In genomic region chr12:120709976-120710804, GRCh38 we compare ENCODE assay signal across 8 cellular contexts. TPM values are rescaled to one million over a fixed set of nuclear protein-coding genes. Genes with fewer than 3 reads are reported as not detected.
A peak's percentile ranks its signal among the peaks of the same experiment; 100 is the strongest.
DNase-seq lines count a peak whose midpoint lies in the region; ATAC-seq and TF ChIP-seq lines count a peak whose summit lies in the region.

TSS of gene UNC119B (plus strand) at chr12:120710458. CDS start at chr12:120710475, 17 bp downstream.

- peak; percentile 48 for TF ChIP-seq POLR2A in GM18526 (IDR thresholded peaks at IDR 0.05; ENCODE audit: extremely low read depth, insufficient read length)

- H3K4me2 ChIP-seq in OCI-LY1 (ENCODE audit: low read length), result peak within 1 kb of the TSS; percentile 90

- TF ChIP-seq CTCF in OCI-LY1 (IDR thresholded peaks at IDR 0.05; ENCODE audit: low read length), result no peak

- peaks cover 29% of the 10 kb centered on the region for H3K4me1 ChIP-seq in OCI-LY1 (ENCODE audit: insufficient read depth, low read length, severe bottlenecking)

- H3K9me3 ChIP-seq in OCI-LY1 (ENCODE audit: low read length), result no peaks in the 10 kb centered on the region

- H4K20me1 ChIP-seq in OCI-LY1 (ENCODE audit: insufficient read depth, low read length), result no peaks in the 10 kb centered on the region

- H3K9me2 ChIP-seq in OCI-LY1 (ENCODE audit: low read depth, low read length), result no peaks in the 10 kb centered on the region

- peaks cover 3% of the 10 kb centered on the region; the same call in 1 of the 2 replicates for H3F3A ChIP-seq in OCI-LY1 (ENCODE audit: insufficient read depth, low read length)

- DNase-seq in A172 (ENCODE audit: low spot score), result peak; percentile 22
- DNase-seq in activated T-cell treated with anti-CD3 and anti-CD28 coated beads for 24 hours (ENCODE audit: low read depth), result peak; percentile 65
- DNase-seq in epithelial cell of prostate (ENCODE audit: low read depth, low spot score), result no peak
- peak; percentile 53 for DNase-seq in mucosa of gallbladder (ENCODE audit: low spot score)
- peak; percentile 61 for DNase-seq in stimulated activated CD8-positive, alpha-beta memory T cell treated with anti-CD3 and anti-CD28 coated beads, Interleukin-4, amount 100 ng/mL, for 24 hours (ENCODE audit: low read depth)

- no peaks in the 10 kb centered on the region for H3K79me2 ChIP-seq in OCI-LY1 (ENCODE audit: insufficient read depth, low read length)

- H3K27ac ChIP-seq in OCI-LY1 (ENCODE audit: low read depth, low read length, poor library complexity, severe bottlenecking), result peak within 1 kb of the TSS; percentile 45
- H3K27ac ChIP-seq in epithelial cell of prostate, result peak within 1 kb of the TSS; percentile 39

- peak; percentile 54 for ATAC-seq in HG03135 (IDR thresholded peaks at IDR 0.05; ENCODE audit: unreplicated experiment)

- peaks cover 18% of the 10 kb centered on the region; the same call in 1 of the 2 replicates for H3K36me3 ChIP-seq in OCI-LY1 (ENCODE audit: insufficient read depth, low read length)

- peak within 1 kb of the TSS; percentile 91 for H3K9ac ChIP-seq in OCI-LY1 (ENCODE audit: low read length)

- H3K27me3 ChIP-seq in OCI-LY1 (ENCODE audit: insufficient read depth, low read length), result no peaks in the 10 kb centered on the region

- peak within 1 kb of the TSS; percentile 93; the same call in 1 of the 2 replicates for H2AFZ ChIP-seq in OCI-LY1 (ENCODE audit: low read length)

- H3K4me3 ChIP-seq in OCI-LY1 (ENCODE audit: low read depth, low read length, poor library complexity, severe bottlenecking), result peak within 1 kb of the TSS; percentile 89

RNA-seq across cellular contexts. Expression of gene UNC119B, which starts in this region (rescaled TPM):
- total RNA-seq in A172 (2014; rRNA removed; shearing (Covaris generic)), result 15.5 and 18.1 TPM in 2 replicates
- 51.7 TPM for total RNA-seq in mucosa of gallbladder
